In genomic region chr5:159987031-159987674, GRCh38 we compare ENCODE assay signal across 8 cellular contexts. TPM values are rescaled to one million over a fixed set of nuclear protein-coding genes. Genes with fewer than 3 reads are reported as not detected.
DNase-seq lines count a peak whose midpoint lies in the region; ATAC-seq and TF ChIP-seq lines count a peak whose summit lies in the region.

No MANE protein-coding gene starts in this region.

- peak; percentile 98 for ATAC-seq in SK-N-SH treated with all-trans-retinoic acid at 6 μM for 48 hours
- ATAC-seq in activated naive CD4-positive, alpha-beta T cell treated with anti-CD3 and anti-CD28 coated beads, Interleukin-2, amount 50 U/mL, for 72 hours = peak; percentile 91 to 95

- H3K27ac Mint-ChIP-seq in activated naive CD4-positive, alpha-beta T cell treated with anti-CD3 and anti-CD28 coated beads, Interleukin-2, amount 50 U/mL, for 72 hours = no peak overlapping the region

- H3K9me3 ChIP-seq in cardiac muscle cell (ENCODE audit: low read depth) (no peaks in the 10 kb centered on the region), parathyroid adenoma (ENCODE audit: control insufficient read depth, low read length) (no peaks in the 10 kb centered on the region), tibial artery (no peaks in the 10 kb centered on the region)

- no peaks in the 10 kb centered on the region for H3K79me2 ChIP-seq in parathyroid adenoma

- H3K4me3 ChIP-seq in HFF-Myc (replicated peaks; ENCODE audit: low read depth, low read length) (peak overlapping the region; percentile 31), cardiac muscle cell (peak overlapping the region; percentile 32), parathyroid adenoma (ENCODE audit: low read depth, low read length) (peak overlapping the region; percentile 42), tibial artery (peak overlapping the region; percentile 48 to 60)

- peak overlapping the region; percentile 84 for H2AFZ ChIP-seq in parathyroid adenoma

- intact Hi-C loops in tibial artery (cut with DNase I; ENCODE audit: low total_unique reads) = loop anchor here (5.0 kb wide), 1 partner anchor 545 kb away; no protein-coding TSS in a partner anchor

- H3K36me3 ChIP-seq in cardiac muscle cell = no peaks in the 10 kb centered on the region
- H3K36me3 ChIP-seq in parathyroid adenoma (ENCODE audit: control insufficient read depth, insufficient read depth, low read length) = no peaks in the 10 kb centered on the region
- no peaks in the 10 kb centered on the region for H3K36me3 ChIP-seq in tibial artery

- no peaks in the 10 kb centered on the region for H3K4me1 ChIP-seq in cardiac muscle cell (ENCODE audit: low read depth)
- no peaks in the 10 kb centered on the region for H3K4me1 ChIP-seq in parathyroid adenoma
- peaks cover 0 to 9% (median 6%) of the 10 kb centered on the region in 4 donors for H3K4me1 ChIP-seq in tibial artery

- H3K9me3 Mint-ChIP-seq in activated naive CD4-positive, alpha-beta T cell treated with anti-CD3 and anti-CD28 coated beads, Interleukin-2, amount 50 U/mL, for 72 hours = peaks cover 0 to under 1% of the 10 kb centered on the region in 2 donors

- no peak overlapping the region for H3K27ac ChIP-seq in cardiac muscle cell
- H3K27ac ChIP-seq in parathyroid adenoma = peak overlapping the region; percentile 66
- no peak overlapping the region for H3K27ac ChIP-seq in tibial artery

- peaks cover 0 to 4% of the 10 kb centered on the region in 2 donors for H3K36me3 Mint-ChIP-seq in activated naive CD4-positive, alpha-beta T cell treated with anti-CD3 and anti-CD28 coated beads, Interleukin-2, amount 50 U/mL, for 72 hours

- peaks cover 27% of the 10 kb centered on the region for H3K27me3 ChIP-seq in cardiac muscle cell
- no peaks in the 10 kb centered on the region for H3K27me3 ChIP-seq in parathyroid adenoma (ENCODE audit: control insufficient read depth, insufficient read depth, low read length)
- H3K27me3 ChIP-seq in tibial artery = peaks cover 0 to 7% of the 10 kb centered on the region in 2 donors

- H3K4me2 ChIP-seq in parathyroid adenoma (ENCODE audit: low read length) = peak overlapping the region; percentile 58

- no peak overlapping the region for H3K9ac ChIP-seq in parathyroid adenoma

- TF ChIP-seq CTCF in HFF-Myc (IDR thresholded peaks at IDR 0.05; ENCODE audit: low read depth, low read length, missing control alignments) (peak; percentile 77), cardiac muscle cell (IDR thresholded peaks at IDR 0.05; ENCODE audit: low read depth, low read length) (peak; percentile 79), parathyroid adenoma (IDR thresholded peaks at IDR 0.05) (peak; percentile 80), tibial artery (IDR thresholded peaks at IDR 0.05) (peak; percentile 74)

- DNase-seq in GDM1 (lab: John Stamatoyannopoulos, UW) (peak; percentile 34), HFF-Myc (ENCODE audit: extremely low read depth, low read depth) (no peak), NAMALWA (ENCODE audit: low spot score) (peak; percentile 78), cardiac muscle cell (ENCODE audit: low read depth in 1 of 2, low spot score in 1 of 2) (peak; percentile 72 to 87), tibial artery (peak; percentile 51 to 85)
- peak; percentile 68 to 73 for DNase-seq in activated naive CD4-positive, alpha-beta T cell treated with anti-CD3 and anti-CD28 coated beads, Interleukin-2, amount 50 U/mL, for 72 hours (ENCODE audit: low spot score in 2 of 2)

TF ChIP-seq in SK-N-SH treated with all-trans-retinoic acid at 6 μM for 48 hours, 23 proteins besides CTCF, POLR2A, EP300 and RAD21:
- TF ChIP-seq SNAI2 (CRISPR knock-in tag; IDR thresholded peaks at IDR 0.05) (no peak), ISL1 (CRISPR knock-in tag; IDR thresholded peaks at IDR 0.05) (no peak), ARNTL (CRISPR knock-in tag; IDR thresholded peaks at IDR 0.05; ENCODE audit: borderline replicate concordance, low read depth) (no peak), TCF4 (CRISPR knock-in tag; IDR thresholded peaks at IDR 0.05; ENCODE audit: borderline replicate concordance) (no peak), CSDC2 (CRISPR knock-in tag; IDR thresholded peaks at IDR 0.05) (no peak)

RNA-seq across cellular contexts. Expression of gene TTC1, which starts 21.8 kb away (rescaled TPM):
- 10 to 100 TPM; 42.8 to 54.8 TPM for total RNA-seq in activated naive CD4-positive, alpha-beta T cell treated with anti-CD3 and anti-CD28 coated beads, Interleukin-2, amount 50 U/mL, for 72 hours
- total RNA-seq in cardiac muscle cell = 28.1 and 39.4 TPM in 2 replicates
- polyA plus RNA-seq in cardiac muscle cell = 48.8 and 54.6 TPM in 2 replicates
